In the genomic region with DNA sequence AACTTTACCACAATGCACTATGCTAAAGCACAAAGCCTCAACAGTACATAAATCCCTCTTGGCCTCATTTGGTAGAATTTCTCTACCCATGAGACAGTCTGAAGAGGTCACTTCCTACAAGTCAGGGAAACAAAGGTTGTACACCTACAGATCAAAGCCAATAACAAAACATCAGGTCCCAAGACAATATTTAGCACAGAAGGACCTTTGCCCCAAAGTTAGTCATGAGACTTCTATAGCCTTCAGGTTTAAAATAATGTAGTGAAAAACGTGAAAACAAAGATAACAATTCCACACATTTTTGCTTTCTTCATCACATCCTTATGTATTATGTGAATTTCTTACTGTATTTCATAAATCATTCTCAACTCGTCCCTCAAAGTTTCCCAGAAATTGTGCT, we compare ENCODE assay signal across 16 cellular contexts. TPM values are rescaled to one million over a fixed set of nuclear protein-coding genes. Genes with fewer than 3 reads are reported as not detected.
DNase-seq lines count a peak whose midpoint lies in the region; ATAC-seq and TF ChIP-seq lines count a peak whose summit lies in the region.
"Had no signal": no experiment of that assay in that cellular context is flagged by ENCODE, and none has a peak within 500 bp of the region (broad histone marks: within the 10 kb centered on the region; RNA-seq: fewer than 3 reads in every experiment).

No MANE protein-coding gene starts in this region.

- no peak for TF ChIP-seq RAD21 in SK-N-SH (IDR thresholded peaks at IDR 0.05; ENCODE audit: low read length)

- H3K4me2 ChIP-seq in SK-N-SH (peak overlapping the region; percentile 14), skeletal muscle satellite cell (ENCODE audit: low read length) (peak overlapping the region; percentile 39)

- peaks cover 100% of the 10 kb centered on the region for H3K79me2 ChIP-seq in SK-N-SH (ENCODE audit: insufficient read depth)

- TF ChIP-seq CTCF in SK-N-SH (IDR thresholded peaks at IDR 0.05) (no peak), foreskin keratinocyte (conservative IDR thresholded peaks at IDR 0.05) (no peak)

- H3K9me3 ChIP-seq in SK-N-SH (no peaks in the 10 kb centered on the region), skeletal muscle satellite cell (replicated peaks; ENCODE audit: low read length) (no peaks in the 10 kb centered on the region)
- H3K9me3 ChIP-seq: stomach had no signal

- ATAC-seq in foreskin keratinocyte = peak; percentile 27
- ATAC-seq in GM18867 (IDR thresholded peaks at IDR 0.05; ENCODE audit: unreplicated experiment) = no peak
- no peak for ATAC-seq in GM18520 (IDR thresholded peaks at IDR 0.05; ENCODE audit: unreplicated experiment)
- ATAC-seq: activated CD8-positive, alpha-beta memory T cell treated with anti-CD3 and anti-CD28 coated beads, Interleukin-2, amount 10 ng/mL, durations not matched to agents 7 days and 5 days had no signal

- DNase-seq in ELR (ENCODE audit: low read depth) (peak; percentile 70), SK-N-SH (no peak), foreskin keratinocyte (peak; percentile 11 to 40), germinal center (ENCODE audit: low spot score) (no peak)
- DNase-seq: activated B cell treated with CpG ODN at 0.5 μM for 24 hours; activated CD8-positive, alpha-beta memory T cell treated with anti-CD3 and anti-CD28 coated beads, Interleukin-2, amount 10 ng/mL, durations not matched to agents 7 days and 5 days; activated gamma-delta T cell treated with Interleukin-2 at 50 U/mL for 16 hours; CD4-positive, alpha-beta T cell; NCI-H2081 treated with DMSO at 0.1 percent for 48 hours; NCI-H526 treated with DMSO at 0.1 percent for 48 hours; stomach; T-helper 1 cell had no signal

- H3K4me3 ChIP-seq in SK-N-SH (ENCODE audit: low read depth in 2 of 2, low read length in 1 of 2) (no peak overlapping the region; a peak in 1 of 4 replicates), skeletal muscle satellite cell (ENCODE audit: low read length) (peak overlapping the region; percentile 18)
- H3K4me3 ChIP-seq: stomach had no signal

- no peak overlapping the region for H2AFZ ChIP-seq in SK-N-SH (ENCODE audit: low read depth)
- H2AFZ ChIP-seq: parathyroid adenoma had no signal

- H3K9me2 ChIP-seq in SK-N-SH = no peaks in the 10 kb centered on the region

- H3K4me1 ChIP-seq in SK-N-SH (ENCODE audit: control insufficient read depth in 1 of 2, insufficient read depth in 2 of 2, low read depth in 1 of 2, low read length in 1 of 2) (peaks cover 0 to 14% of the 10 kb centered on the region in 2 experiments; a peak in 2 of 4 replicates), foreskin keratinocyte (peaks cover 16% of the 10 kb centered on the region), skeletal muscle satellite cell (ENCODE audit: control insufficient read depth, insufficient read depth, low read length) (peaks cover 27% of the 10 kb centered on the region)

- TF ChIP-seq EP300 in SK-N-SH (IDR thresholded peaks at IDR 0.05; ENCODE audit: borderline replicate concordance in 1 of 2, low read depth in 1 of 2, low read length in 1 of 2) = no peak

- H3F3A ChIP-seq in SK-N-SH (replicated peaks; ENCODE audit: insufficient read depth) = peaks cover 29% of the 10 kb centered on the region

- H3K27ac ChIP-seq in SK-N-SH (ENCODE audit: low read depth in 2 of 2, low read length in 1 of 2) (peak overlapping the region in 1 of 2 experiments; percentile 85; a peak in 2 of 4 replicates), foreskin keratinocyte (no peak overlapping the region)
- H3K27ac ChIP-seq: stomach had no signal

- H3K36me3 ChIP-seq in SK-N-SH (replicated peaks in 1 of 2; ENCODE audit: control insufficient read depth in 1 of 2, insufficient read depth in 2 of 2, low read length in 1 of 2) (peaks cover 0 to 24% of the 10 kb centered on the region in 2 experiments), skeletal muscle satellite cell (ENCODE audit: insufficient read depth, low read length) (peaks cover 12% of the 10 kb centered on the region)

- POLR2A ChIA-PET in SK-N-SH (lab: Yijun Ruan, JAX) = no interaction called here

- CTCF ChIA-PET in SK-N-SH (lab: Yijun Ruan, JAX) = interaction anchor here (1.4 kb wide), 1 partner anchor 16 kb away, joined by 3 read pairs; a partner anchor contains a TSS

- WGBS in SK-N-SH (ENCODE audit: low lambda C conversion rate) = 20% methylated on average over 2 of the region's 2 CpGs

- peak overlapping the region; percentile 24; the same call in 1 of the 2 replicates for H3K9ac ChIP-seq in SK-N-SH
- no peak overlapping the region for H3K9ac ChIP-seq in skeletal muscle satellite cell (ENCODE audit: low read depth, low read length)
- H3K9ac ChIP-seq: parathyroid adenoma had no signal

- H4K20me1 ChIP-seq in SK-N-SH (ENCODE audit: insufficient read depth) = peaks cover 98% of the 10 kb centered on the region

- no peaks in the 10 kb centered on the region for H3K27me3 ChIP-seq in SK-N-SH (ENCODE audit: insufficient read depth)
- no peaks in the 10 kb centered on the region for H3K27me3 ChIP-seq in foreskin keratinocyte
- H3K27me3 ChIP-seq in skeletal muscle satellite cell (ENCODE audit: control insufficient read depth, insufficient read depth, low read length) = no peaks in the 10 kb centered on the region
- H3K27me3 ChIP-seq: stomach had no signal

TF ChIP-seq in SK-N-SH, 30 proteins besides CTCF, POLR2A, EP300 and RAD21:
- TF ChIP-seq CHD2 (IDR thresholded peaks at IDR 0.05; ENCODE audit: low read length, partially characterized antibody) (no peak), FOXJ3 (CRISPR knock-in tag; IDR thresholded peaks at IDR 0.05) (no peak), FOSL2 (IDR thresholded peaks at IDR 0.05; ENCODE audit: borderline replicate concordance, low read depth) (peak; percentile 4; the same call in 1 of the 2 replicates), JUND (IDR thresholded peaks at IDR 0.05) (0 out of 2 replicates have a peak, but pooled peaks have one; percentile 17), YY1 (IDR thresholded peaks at IDR 0.05; ENCODE audit: low read depth) (no peak)
- TF ChIP-seq, protein P1, sequence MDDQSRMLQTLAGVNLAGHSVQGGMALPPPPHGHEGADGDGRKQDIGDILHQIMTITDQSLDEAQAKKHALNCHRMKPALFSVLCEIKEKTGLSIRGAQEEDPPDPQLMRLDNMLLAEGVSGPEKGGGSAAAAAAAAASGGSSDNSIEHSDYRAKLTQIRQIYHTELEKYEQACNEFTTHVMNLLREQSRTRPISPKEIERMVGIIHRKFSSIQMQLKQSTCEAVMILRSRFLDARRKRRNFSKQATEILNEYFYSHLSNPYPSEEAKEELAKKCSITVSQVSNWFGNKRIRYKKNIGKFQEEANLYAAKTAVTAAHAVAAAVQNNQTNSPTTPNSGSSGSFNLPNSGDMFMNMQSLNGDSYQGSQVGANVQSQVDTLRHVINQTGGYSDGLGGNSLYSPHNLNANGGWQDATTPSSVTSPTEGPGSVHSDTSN (IDR thresholded peaks at IDR 0.05) = peak; percentile 41; the same call in 1 of the 2 replicates

RNA-seq across cellular contexts. Expression of a gene that starts 15.8 kb away (rescaled TPM):
- polyA plus RNA-seq in SK-N-SH (2012; rRNA removed) (8.1 and 11.9 TPM in 2 replicates), foreskin keratinocyte (6.4 and 6.9 TPM in 2 replicates)
- polyA plus RNA-seq in SK-N-SH (2012; cell fraction: cytosol; rRNA removed) = 12.9 and 13.2 TPM in 2 replicates
- 10.5 and 23.3 TPM in 2 replicates for polyA plus RNA-seq in SK-N-SH (2012; cell fraction: nucleus; rRNA removed)
- total RNA-seq in foreskin keratinocyte = 52.0 and 58.0 TPM in 2 replicates
- 53.0 and 56.1 TPM in 2 replicates for total RNA-seq in skeletal muscle satellite cell (2012; rRNA removed)

Comparison
In these comparisons a context has a peak if more than half of its experiments do, and no peak if none do; other contexts are left out.
1. DNase-seq: peak in ELR (single experiment) and foreskin keratinocyte (2 of 2); none in SK-N-SH (single experiment) and germinal center (single experiment).